Comparison of ENCODE assay signal across 17 cellular contexts in the genomic region with DNA sequence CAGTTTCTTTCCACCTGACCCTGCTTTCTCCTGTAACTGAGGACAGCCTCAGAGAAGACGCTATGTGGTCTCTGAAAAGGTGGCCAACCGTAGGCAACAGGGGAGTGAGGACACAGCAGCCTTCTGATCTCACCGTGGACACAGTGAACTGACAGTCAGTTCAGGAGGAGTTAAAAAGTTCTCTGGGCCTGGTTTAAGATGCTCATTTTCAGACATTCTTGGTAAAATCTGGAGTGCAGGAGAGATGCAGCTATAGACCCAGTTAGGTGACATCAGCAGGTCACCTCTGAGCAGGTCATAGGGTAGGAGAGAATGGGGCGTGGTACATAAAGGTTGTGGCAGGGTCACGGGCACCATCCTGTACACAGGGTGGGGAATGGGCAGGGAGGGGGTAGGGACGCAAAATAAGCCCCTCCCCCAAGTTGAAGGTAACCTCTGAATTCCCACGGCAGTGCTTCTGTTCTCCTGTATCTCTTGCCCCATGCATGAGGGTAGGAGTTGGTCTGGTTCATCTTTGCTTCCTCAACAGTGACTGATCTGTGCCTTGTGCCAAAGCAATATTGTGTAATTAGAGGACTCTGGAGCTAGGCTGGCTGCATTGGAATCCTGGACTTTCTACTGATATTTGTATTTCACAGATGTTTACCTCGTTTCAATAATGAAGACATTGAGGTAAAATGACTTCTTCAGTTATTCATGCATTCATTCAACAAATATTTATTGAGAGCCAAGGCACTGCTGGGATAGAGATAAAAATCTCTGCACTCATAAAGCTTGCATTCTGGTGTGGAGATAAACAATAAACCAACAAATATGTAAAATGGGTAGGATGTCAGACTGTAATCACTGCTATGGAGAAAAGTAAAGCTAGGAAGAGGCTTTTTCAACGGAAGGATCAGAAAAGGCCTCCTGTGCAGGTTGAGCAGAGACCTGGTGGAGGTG. TPM values are rescaled to one million over a fixed set of nuclear protein-coding genes. Genes with fewer than 3 reads are reported as not detected.
DNase-seq lines count a peak whose midpoint lies in the region; ATAC-seq and TF ChIP-seq lines count a peak whose summit lies in the region.
"Had no signal": no experiment of that assay in that cellular context is flagged by ENCODE, and none has a peak within 500 bp of the region (broad histone marks: within the 10 kb centered on the region; RNA-seq: fewer than 3 reads in every experiment).

No MANE protein-coding gene starts in this region.

- POLR2A ChIA-PET in Caco-2 (lab: Charles Lee): no interaction called here

- peak overlapping the region; percentile 16; the same call in 1 of the 2 replicates for H3K9ac ChIP-seq in OCI-LY1 (ENCODE audit: low read length)

- H2AFZ ChIP-seq in OCI-LY1 (ENCODE audit: low read length): peak overlapping the region; percentile 24; the same call in 1 of the 2 replicates
- no peak overlapping the region for H2AFZ ChIP-seq in hepatocyte

- 82% methylated on average over 9 of the region's 9 CpGs for WGBS in hepatocyte (ENCODE audit: low lambda C conversion rate, missing lambda C conversion rate)
- 78 to 84% methylated on average over 9 of the region's 9 CpGs for WGBS in lower leg skin, 2 donors

- TF ChIP-seq CTCF in OCI-LY1 (IDR thresholded peaks at IDR 0.05; ENCODE audit: low read length): no peak
- no peak for TF ChIP-seq CTCF in hepatocyte (IDR thresholded peaks at IDR 0.05; ENCODE audit: poor library complexity)
- no peak for TF ChIP-seq CTCF in upper lobe of right lung (IDR thresholded peaks at IDR 0.05)
- no peak for TF ChIP-seq CTCF in Caco-2 (IDR thresholded peaks at IDR 0.05; ENCODE audit: insufficient read depth in 1 of 2, low read depth in 1 of 2, low read length in 1 of 2, severe bottlenecking in 1 of 2, unreplicated experiment in 1 of 2)
- TF ChIP-seq CTCF in lower leg skin (IDR thresholded peaks at IDR 0.05): no peak

- no peaks in the 10 kb centered on the region for H3K9me3 Mint-ChIP-seq in activated naive CD4-positive, alpha-beta T cell treated with anti-CD3 and anti-CD28 coated beads, Interleukin-2, amount 50 U/mL, for 24 hours
- no peaks in the 10 kb centered on the region for H3K9me3 Mint-ChIP-seq in Caco-2 (ENCODE audit: unreplicated experiment)

- peaks cover 1% of the 10 kb centered on the region for H3K36me3 Mint-ChIP-seq in activated naive CD4-positive, alpha-beta T cell treated with anti-CD3 and anti-CD28 coated beads, Interleukin-2, amount 50 U/mL, for 24 hours
- peaks cover 6% of the 10 kb centered on the region for H3K36me3 Mint-ChIP-seq in Caco-2 (ENCODE audit: insufficient read depth, unreplicated experiment)

- CTCF ChIA-PET in Caco-2 (lab: Charles Lee): no interaction called here

- H3K27ac ChIP-seq in OCI-LY1 (ENCODE audit: low read depth, low read length, poor library complexity, severe bottlenecking): peak overlapping the region; percentile 71
- H3K27ac ChIP-seq in hepatocyte: no peak overlapping the region
- no peak overlapping the region for H3K27ac ChIP-seq in upper lobe of right lung
- H3K27ac ChIP-seq: cardiac muscle cell, left lung, Peyer's patch had no signal

- H3K79me2 ChIP-seq in OCI-LY1 (ENCODE audit: insufficient read depth, low read length) (no peaks in the 10 kb centered on the region), hepatocyte (no peaks in the 10 kb centered on the region)

- no peaks in the 10 kb centered on the region for H3F3A ChIP-seq in OCI-LY1 (ENCODE audit: insufficient read depth, low read length)

- peak; percentile 44 for ATAC-seq in upper lobe of right lung
- ATAC-seq: esophagus mucosa, left lung had no signal

- H3K4me3 ChIP-seq in OCI-LY1 (ENCODE audit: low read depth, low read length, poor library complexity, severe bottlenecking) (peak overlapping the region; percentile 12), hepatocyte (no peak overlapping the region), upper lobe of right lung (no peak overlapping the region), Caco-2 (ENCODE audit: low read depth, low read length) (no peak overlapping the region), lower leg skin (ENCODE audit: low read depth, poor library complexity, severe bottlenecking) (no peak overlapping the region)
- H3K4me3 ChIP-seq: cardiac muscle cell, left lung, Peyer's patch had no signal

- intact Hi-C loops in upper lobe of right lung (cut with DNase I) (no loop called here), Caco-2 (cut with micrococcal nuclease; ENCODE audit: unreplicated experiment) (no loop called here), lower leg skin (cut with DNase I; ENCODE audit: low total_unique reads) (no loop called here)

- H3K9me2 ChIP-seq in OCI-LY1 (ENCODE audit: low read depth, low read length) (no peaks in the 10 kb centered on the region), hepatocyte (replicated peaks; ENCODE audit: insufficient read depth) (no peaks in the 10 kb centered on the region)

- H3K27me3 ChIP-seq in OCI-LY1 (ENCODE audit: insufficient read depth, low read length): no peaks in the 10 kb centered on the region
- H3K27me3 ChIP-seq in hepatocyte: no peaks in the 10 kb centered on the region
- no peaks in the 10 kb centered on the region for H3K27me3 ChIP-seq in upper lobe of right lung
- H3K27me3 ChIP-seq in Caco-2 (replicated peaks; ENCODE audit: control insufficient read depth, insufficient read depth, low read length): no peaks in the 10 kb centered on the region
- H3K27me3 ChIP-seq: cardiac muscle cell, left lung, Peyer's patch had no signal

- no TSS peak for BruUV-seq in Caco-2 (replicated peaks; lab: Mats Ljungman, UMichigan)

- H3K9me3 ChIP-seq in OCI-LY1 (ENCODE audit: low read length) (no peaks in the 10 kb centered on the region), hepatocyte (ENCODE audit: low read depth) (no peaks in the 10 kb centered on the region), upper lobe of right lung (no peaks in the 10 kb centered on the region), Caco-2 (no peaks in the 10 kb centered on the region)
- H3K9me3 ChIP-seq: left lung, Peyer's patch had no signal

- H3K27ac Mint-ChIP-seq in activated naive CD4-positive, alpha-beta T cell treated with anti-CD3 and anti-CD28 coated beads, Interleukin-2, amount 50 U/mL, for 24 hours: peak overlapping the region; percentile 53
- no peak overlapping the region for H3K27ac Mint-ChIP-seq in Caco-2 (ENCODE audit: unreplicated experiment)

- no peaks in the 10 kb centered on the region for H3K27me3 Mint-ChIP-seq in activated naive CD4-positive, alpha-beta T cell treated with anti-CD3 and anti-CD28 coated beads, Interleukin-2, amount 50 U/mL, for 24 hours
- no peaks in the 10 kb centered on the region for H3K27me3 Mint-ChIP-seq in Caco-2 (ENCODE audit: insufficient read depth, unreplicated experiment)

- H3K4me1 Mint-ChIP-seq in activated naive CD4-positive, alpha-beta T cell treated with anti-CD3 and anti-CD28 coated beads, Interleukin-2, amount 50 U/mL, for 24 hours: peaks cover 33% of the 10 kb centered on the region
- no peaks in the 10 kb centered on the region for H3K4me1 Mint-ChIP-seq in Caco-2 (ENCODE audit: low read depth, unreplicated experiment)

- peaks cover 24% of the 10 kb centered on the region for H3K4me1 ChIP-seq in OCI-LY1 (ENCODE audit: insufficient read depth, low read length, severe bottlenecking)
- no peaks in the 10 kb centered on the region for H3K4me1 ChIP-seq in hepatocyte (ENCODE audit: insufficient read depth)
- no peaks in the 10 kb centered on the region for H3K4me1 ChIP-seq in upper lobe of right lung
- no peaks in the 10 kb centered on the region for H3K4me1 ChIP-seq in Caco-2
- H3K4me1 ChIP-seq: left lung, Peyer's patch had no signal

- H3K36me3 ChIP-seq in OCI-LY1 (ENCODE audit: insufficient read depth, low read length): no peaks in the 10 kb centered on the region
- H3K36me3 ChIP-seq in hepatocyte (replicated peaks; ENCODE audit: insufficient read depth, low read depth): no peaks in the 10 kb centered on the region
- no peaks in the 10 kb centered on the region for H3K36me3 ChIP-seq in upper lobe of right lung
- H3K36me3 ChIP-seq in Caco-2 (ENCODE audit: control insufficient read depth, insufficient read depth, low read length): no peaks in the 10 kb centered on the region
- H3K36me3 ChIP-seq: cardiac muscle cell, left lung, Peyer's patch had no signal

- no peak for TF ChIP-seq POLR2A in lower leg skin (IDR thresholded peaks at IDR 0.05)

- H4K20me1 ChIP-seq in OCI-LY1 (ENCODE audit: insufficient read depth, low read length): no peaks in the 10 kb centered on the region
- H4K20me1 ChIP-seq in hepatocyte (ENCODE audit: insufficient read depth, poor library complexity, severe bottlenecking): no peaks in the 10 kb centered on the region

- DNase-seq in activated naive CD4-positive, alpha-beta T cell treated with Interleukin-2 at 50 U/mL for 16 hours: no peak
- DNase-seq in hepatocyte (ENCODE audit: low spot score) (peak; percentile 7), upper lobe of right lung (no peak), Caco-2 (no peak), NCI-H1417 (lab: John Stamatoyannopoulos, UW) (no peak), lower leg skin (ENCODE audit: low spot score in 2 of 2) (no peak)
- DNase-seq: activated CD4-positive, CD25-positive, alpha-beta regulatory T cell treated with anti-CD3 and anti-CD28 coated beads, Interleukin-2, amount 50 U/mL, for 72 hours; left lung; NCI-H1436 treated with DMSO at 0.1 percent for 48 hours; NCI-H2171; occipital lobe; Peyer's patch; T-helper 9 cell had no signal

- H3K4me2 ChIP-seq in OCI-LY1 (ENCODE audit: low read length) (peak overlapping the region; percentile 33), hepatocyte (no peak overlapping the region)

- H3K4me3 Mint-ChIP-seq in activated naive CD4-positive, alpha-beta T cell treated with anti-CD3 and anti-CD28 coated beads, Interleukin-2, amount 50 U/mL, for 24 hours: no peak overlapping the region
- H3K4me3 Mint-ChIP-seq in Caco-2 (ENCODE audit: unreplicated experiment): no peak overlapping the region

RNA-seq across cellular contexts. Expression of a gene that starts 18.3 kb away (rescaled TPM):
- 0.10 and 0.24 TPM in 2 replicates for total RNA-seq in hepatocyte
- 0.41 TPM in 1 of 2 replicates, not detected in the other for polyA plus RNA-seq in hepatocyte
- total RNA-seq in upper lobe of right lung: 5.4 TPM
- 0.93 and 1.8 TPM in 2 replicates for total RNA-seq in Caco-2 (2022)
- total RNA-seq in lower leg skin: under 1 TPM in 3 of 4 donors, not detected in 1; 0.27 to 0.91 (median 0.36) TPM
- total RNA-seq: occipital lobe had no signal
- polyA plus RNA-seq: cardiac muscle cell had no signal
